ENCODE assay signal across 8 cellular contexts in genomic region chr7:48088559-48089414, GRCh38. TPM values are rescaled to one million over a fixed set of nuclear protein-coding genes. Genes with fewer than 3 reads are reported as not detected.
DNase-seq lines count a peak whose midpoint lies in the region; ATAC-seq lines count a peak whose summit lies in the region.

Gene UPP1, plus strand, starts transcription at chr7:48089265. Its CDS starts 5,519 bp downstream, at chr7:48094784.

- CTCF ChIA-PET in CD8-positive, alpha-beta memory T cell (lab: Charles Lee): interaction anchor here (0.7 to 10.1 kb wide), 6 partner anchors 14 to 110 kb away, joined by 3 to 70 read pairs (median 4); no protein-coding TSS in a partner anchor

- peak within 1 kb of the TSS; percentile 82 for H3K27ac ChIP-seq in CD8-positive, alpha-beta memory T cell (ENCODE audit: low read depth, low read length)
- peak within 1 kb of the TSS; percentile 100 for H3K27ac ChIP-seq in epithelial cell of prostate
- H3K27ac ChIP-seq in mucosa of rectum (ENCODE audit: low read depth in 2 of 2, low read length in 2 of 2): peak within 1 kb of the TSS; percentile 98 to 99

- peak within 1 kb of the TSS; percentile 89 to 98 (median 95) for H3K27ac Mint-ChIP-seq in CD8-positive, alpha-beta memory T cell

- peak within 1 kb of the TSS; percentile 81 for H3K4me3 ChIP-seq in CD8-positive, alpha-beta memory T cell (ENCODE audit: low read length)
- H3K4me3 ChIP-seq in mucosa of rectum (ENCODE audit: low read length in 2 of 2): peak within 1 kb of the TSS; percentile 78 to 88

- H3K36me3 ChIP-seq in CD8-positive, alpha-beta memory T cell (ENCODE audit: insufficient read depth, low read length): peaks cover 16% of the 10 kb centered on the region
- peaks cover 8 to 10% of the 10 kb centered on the region in 2 donors for H3K36me3 ChIP-seq in mucosa of rectum (ENCODE audit: control insufficient read depth in 2 of 2, insufficient read depth in 2 of 2, low read length in 2 of 2)

- POLR2A ChIA-PET in CD8-positive, alpha-beta memory T cell (lab: Charles Lee): interaction anchor here (0.9 to 1.9 kb wide), 5 partner anchors 10 to 110 kb away, joined by 3 to 11 read pairs (median 5); no protein-coding TSS in a partner anchor

- peak within 1 kb of the TSS; percentile 88 to 89 for H3K9ac ChIP-seq in mucosa of rectum (ENCODE audit: low read depth in 1 of 2, low read length in 2 of 2)

- H3K27me3 Mint-ChIP-seq in CD8-positive, alpha-beta memory T cell: no peaks in the 10 kb centered on the region

- DNase-seq in CD8-positive, alpha-beta memory T cell: peak; percentile 79 to 95 (median 90)
- DNase-seq in OCI-M1 (lab: John Stamatoyannopoulos, UW): peak; percentile 82
- DNase-seq in activated T-cell treated with anti-CD3 and anti-CD28 coated beads for 4 hours: peak; percentile 73
- peak; percentile 75 for DNase-seq in epithelial cell of prostate (ENCODE audit: low read depth, low spot score)
- DNase-seq in stimulated activated CD8-positive, alpha-beta memory T cell treated with anti-CD3 and anti-CD28 coated beads, Interleukin-4, amount 100 ng/mL, for 48 hours: peak; percentile 91

- peaks cover 76 to 86% (median 81%) of the 10 kb centered on the region in 3 donors for H3K4me1 Mint-ChIP-seq in CD8-positive, alpha-beta memory T cell

- H3K9me3 ChIP-seq in CD8-positive, alpha-beta memory T cell (ENCODE audit: low read length): no peaks in the 10 kb centered on the region
- no peaks in the 10 kb centered on the region for H3K9me3 ChIP-seq in mucosa of rectum (ENCODE audit: control insufficient read depth in 2 of 2, low read length in 2 of 2)

- H3K4me1 ChIP-seq in CD8-positive, alpha-beta memory T cell (ENCODE audit: insufficient read depth, low read length): peaks cover 74% of the 10 kb centered on the region
- peaks cover 32 to 38% of the 10 kb centered on the region in 2 donors for H3K4me1 ChIP-seq in mucosa of rectum (ENCODE audit: control insufficient read depth in 2 of 2, insufficient read depth in 2 of 2, low read length in 2 of 2)

- peaks cover 5 to 45% (median 9%) of the 10 kb centered on the region in 3 donors for H3K36me3 Mint-ChIP-seq in CD8-positive, alpha-beta memory T cell

- peak; percentile 56 for ATAC-seq in GM19452 (IDR thresholded peaks at IDR 0.05; ENCODE audit: unreplicated experiment)
- peak; percentile 32 for ATAC-seq in HG03575 (IDR thresholded peaks at IDR 0.05; ENCODE audit: extremely low read depth, insufficient number of reproducible peaks, low FRiP score, unreplicated experiment)

- no peaks in the 10 kb centered on the region for H3K9me3 Mint-ChIP-seq in CD8-positive, alpha-beta memory T cell

- peak within 1 kb of the TSS; percentile 90 to 98 (median 91) for H3K4me3 Mint-ChIP-seq in CD8-positive, alpha-beta memory T cell

- no peaks in the 10 kb centered on the region for H3K27me3 ChIP-seq in CD8-positive, alpha-beta memory T cell (ENCODE audit: insufficient read depth, low read length, poor library complexity, severe bottlenecking)
- no peaks in the 10 kb centered on the region for H3K27me3 ChIP-seq in mucosa of rectum (ENCODE audit: control insufficient read depth in 2 of 2, insufficient read depth in 2 of 2, low read length in 2 of 2)

RNA-seq across cellular contexts. Expression of gene UPP1, which starts in this region (rescaled TPM):
- total RNA-seq in CD8-positive, alpha-beta memory T cell: 10 to 100 TPM; 92.3 to 93.1 TPM
- 106 TPM for polyA plus RNA-seq in CD8-positive, alpha-beta memory T cell

Comparison
In these comparisons a context has a peak if more than half of its experiments do, and no peak if none do; other contexts are left out.
1. Peak in every context shown above with its lines: DNase-seq, ATAC-seq, H3K4me3 ChIP-seq and H3K27ac ChIP-seq.